21 cellular contexts compared by ENCODE assay signal in genomic region chr20:10655723-10656122, GRCh38. TPM values are rescaled to one million over a fixed set of nuclear protein-coding genes. Genes with fewer than 3 reads are reported as not detected.
DNase-seq lines count a peak whose midpoint lies in the region; ATAC-seq, FAIRE-seq and TF ChIP-seq lines count a peak whose summit lies in the region.
"Had no signal": no experiment of that assay in that cellular context is flagged by ENCODE, and none has a peak within 500 bp of the region (broad histone marks: within the 10 kb centered on the region; RNA-seq: fewer than 3 reads in every experiment).

No MANE protein-coding gene starts in this region.

- TF ChIP-seq POLR2A in body of pancreas (IDR thresholded peaks at IDR 0.05), result no peak

- POLR2A ChIA-PET in Caco-2 (lab: Charles Lee), result no interaction called here

- BruUV-seq in Caco-2 (replicated peaks; lab: Mats Ljungman, UMichigan), result no TSS peak

- TF ChIP-seq CTCF in Caco-2 (IDR thresholded peaks at IDR 0.05; ENCODE audit: insufficient read depth in 1 of 2, low read depth in 1 of 2, low read length in 1 of 2, severe bottlenecking in 1 of 2, unreplicated experiment in 1 of 2) (no peak), body of pancreas (IDR thresholded peaks at IDR 0.05) (no peak), D721Med (IDR thresholded peaks at IDR 0.05; ENCODE audit: insufficient read depth, missing control alignments) (no peak)

- ATAC-seq in body of pancreas (no peak), sciatic nerve (no peak)

- H3K27me3 ChIP-seq in Caco-2 (replicated peaks; ENCODE audit: control insufficient read depth, insufficient read depth, low read length) (no peaks in the 10 kb centered on the region), body of pancreas (no peaks in the 10 kb centered on the region)
- H3K27me3 ChIP-seq: SJSA1 had no signal

- peak; percentile 66 to 70 for DNase-seq in Caco-2
- DNase-seq in body of pancreas, result no peak
- DNase-seq in left kidney (ENCODE audit: low read depth, low spot score), result peak; percentile 83
- peak; percentile 17 for DNase-seq in sciatic nerve (ENCODE audit: low spot score)
- no peak for DNase-seq in stimulated activated CD8-positive, alpha-beta memory T cell treated with anti-CD3 and anti-CD28 coated beads, Interleukin-4, amount 100 ng/mL, for 48 hours
- no peak for DNase-seq in cerebellar cortex (ENCODE audit: low spot score)
- DNase-seq in D721Med (ENCODE audit: insufficient read length, low spot score), result no peak
- no peak for DNase-seq in activated CD4-positive, alpha-beta T cell treated with anti-CD3 and anti-CD28 coated beads, Interleukin-2, amount 50 U/mL, for 4 hours
- DNase-seq: activated CD4-positive, alpha-beta T cell treated with anti-CD3 and anti-CD28 coated beads for 48 hours; activated CD8-positive, alpha-beta memory T cell treated with anti-CD3 and anti-CD28 coated beads, Interleukin-2, amount 50 U/mL, for 48 hours; activated gamma-delta T cell; amniotic stem cell; CD4-positive, alpha-beta T cell; DMS79; hippocampal formation; KBM-7; kidney glomerular epithelial cell; NCI-H524 treated with DMSO at 0.1 percent for 48 hours; stimulated activated naive CD4-positive, alpha-beta T cell had no signal

- peak overlapping the region; percentile 63 for H3K4me3 Mint-ChIP-seq in Caco-2 (ENCODE audit: unreplicated experiment)
- H3K4me3 Mint-ChIP-seq: CD4-positive, alpha-beta T cell had no signal

- H3K9me3 ChIP-seq in Caco-2 (no peaks in the 10 kb centered on the region), body of pancreas (no peaks in the 10 kb centered on the region)
- H3K9me3 ChIP-seq: HAP-1, SJSA1 had no signal

- no peaks in the 10 kb centered on the region for H3K9me3 Mint-ChIP-seq in Caco-2 (ENCODE audit: unreplicated experiment)
- H3K9me3 Mint-ChIP-seq: CD4-positive, alpha-beta T cell had no signal

- FAIRE-seq in D721Med (lab: Jason Lieb, UNC), result no peak

- H3K36me3 ChIP-seq in Caco-2 (ENCODE audit: control insufficient read depth, insufficient read depth, low read length) (peaks cover 6% of the 10 kb centered on the region), body of pancreas (replicated peaks in 1 of 2; ENCODE audit: insufficient read depth in 1 of 2, low read depth in 2 of 2) (peaks cover 0 to 11% of the 10 kb centered on the region in 2 donors)

- H3K27me3 Mint-ChIP-seq in Caco-2 (ENCODE audit: insufficient read depth, unreplicated experiment), result no peaks in the 10 kb centered on the region

- CTCF ChIA-PET in Caco-2 (lab: Charles Lee), result no interaction called here

- H3K4me1 ChIP-seq in Caco-2, result peaks cover 53% of the 10 kb centered on the region
- peaks cover 90% of the 10 kb centered on the region for H3K4me1 ChIP-seq in body of pancreas

- H3K27ac ChIP-seq in body of pancreas, result peak overlapping the region in 3 of 4 donors; percentile 62 to 79 (median 73)
- H3K27ac ChIP-seq: SJSA1 had no signal

- H3K36me3 Mint-ChIP-seq in Caco-2 (ENCODE audit: insufficient read depth, unreplicated experiment), result peaks cover 100% of the 10 kb centered on the region

- WGBS in body of pancreas, 2 donors, result 75 to 83% methylated on average over 9 of the region's 9 CpGs

- intact Hi-C loops in Caco-2 (cut with micrococcal nuclease; ENCODE audit: unreplicated experiment) (no loop called here), body of pancreas (cut with DNase I) (no loop called here), sciatic nerve (cut with DNase I) (no loop called here)

- H3K4me3 ChIP-seq in Caco-2 (ENCODE audit: low read depth, low read length), result no peak overlapping the region
- no peak overlapping the region for H3K4me3 ChIP-seq in body of pancreas
- H3K4me3 ChIP-seq: HAP-1, SJSA1 had no signal

- peak overlapping the region; percentile 78 for H3K27ac Mint-ChIP-seq in Caco-2 (ENCODE audit: unreplicated experiment)
- H3K27ac Mint-ChIP-seq: CD4-positive, alpha-beta T cell had no signal

- peaks cover 52% of the 10 kb centered on the region for H3K4me1 Mint-ChIP-seq in Caco-2 (ENCODE audit: low read depth, unreplicated experiment)

RNA-seq across cellular contexts. Expression of gene JAG1, which starts 18.1 kb away (rescaled TPM):
- total RNA-seq in Caco-2 (2022), result 69.1 and 69.8 TPM in 2 replicates
- 10 to 100 TPM; 41.2 to 55.7 TPM for total RNA-seq in body of pancreas
- total RNA-seq in sciatic nerve, result 81.6 TPM

Comparison
In these comparisons a context has a peak if more than half of its experiments do, and no peak if none do; other contexts are left out.
1. DNase-seq: peak in Caco-2 (2 of 2), left kidney (single experiment) and sciatic nerve (single experiment); none in body of pancreas (0 of 4), stimulated activated CD8-positive, alpha-beta memory T cell treated with anti-CD3 and anti-CD28 coated beads, Interleukin-4, amount 100 ng/mL, for 48 hours (single experiment), cerebellar cortex (single experiment), D721Med (single experiment) and activated CD4-positive, alpha-beta T cell treated with anti-CD3 and anti-CD28 coated beads, Interleukin-2, amount 50 U/mL, for 4 hours (0 of 2).